Comparison of ENCODE assay signal across 16 cellular contexts in the genomic region with DNA sequence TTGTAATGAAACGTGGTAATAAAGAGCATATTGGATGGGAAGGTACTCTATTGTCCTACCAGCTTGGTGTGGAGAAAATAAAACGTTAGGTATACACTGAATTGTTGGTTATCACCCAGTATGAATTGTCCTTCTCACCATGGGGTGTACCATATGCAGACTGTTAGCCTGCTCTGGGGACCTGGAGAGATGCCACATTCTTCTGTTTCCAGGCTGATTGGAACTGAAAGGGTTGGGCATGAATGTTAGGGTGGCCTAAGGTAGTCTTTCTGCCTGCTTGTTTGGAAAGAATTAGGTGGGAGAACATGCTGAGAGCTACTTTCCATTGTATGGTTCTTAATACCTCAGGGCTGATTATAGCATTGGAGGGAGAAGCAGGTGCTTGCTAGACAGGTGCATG.
DNase-seq lines count a peak whose midpoint lies in the region; ATAC-seq and TF ChIP-seq lines count a peak whose summit lies in the region.
"Had no signal": no experiment of that assay in that cellular context is flagged by ENCODE, and none has a peak within 500 bp of the region (broad histone marks: within the 10 kb centered on the region; RNA-seq: fewer than 3 reads in every experiment).

No MANE protein-coding gene starts in this region.

- no peaks in the 10 kb centered on the region for H3K27me3 ChIP-seq in neural progenitor cell

- ATAC-seq in HG03196 (IDR thresholded peaks at IDR 0.05; ENCODE audit: unreplicated experiment) (no peak), HG03571 (IDR thresholded peaks at IDR 0.05; ENCODE audit: unreplicated experiment) (no peak)

- H3K36me3 Mint-ChIP-seq in neural progenitor cell, result no peaks in the 10 kb centered on the region

- TF ChIP-seq CTCF in neural progenitor cell (IDR thresholded peaks at IDR 0.05), result no peak

- H2AFZ ChIP-seq in neural progenitor cell (replicated peaks), result no peak overlapping the region
- H2AFZ ChIP-seq: PC-9 had no signal

- H3K36me3 ChIP-seq in neural progenitor cell, result no peaks in the 10 kb centered on the region

- H3K27ac ChIP-seq in neural progenitor cell, result no peak overlapping the region
- H3K27ac ChIP-seq: PC-9 had no signal

- peak overlapping the region; percentile 30 for H3K4me2 ChIP-seq in neural progenitor cell
- H3K4me2 ChIP-seq: PC-9 had no signal

- no peak overlapping the region for H3K4me3 ChIP-seq in neural progenitor cell
- H3K4me3 ChIP-seq: PC-9 had no signal

- no peak overlapping the region for H3K9ac ChIP-seq in neural progenitor cell

- peaks cover 48% of the 10 kb centered on the region for H3K4me1 ChIP-seq in neural progenitor cell

- peaks cover 32% of the 10 kb centered on the region for H3K4me1 Mint-ChIP-seq in neural progenitor cell

- H3K27me3 Mint-ChIP-seq in neural progenitor cell (ENCODE audit: insufficient read depth, low read depth), result no peaks in the 10 kb centered on the region
- H3K27me3 Mint-ChIP-seq: CD4-positive, alpha-beta T cell had no signal

- DNase-seq in NCI-H82 (lab: John Stamatoyannopoulos, UW), result peak; percentile 25
- DNase-seq in NCI-H82 treated with DMSO at 0.1 percent for 48 hours (lab: John Stamatoyannopoulos, UW; ENCODE audit: unreplicated experiment), result no peak
- DNase-seq in NCI-H2081 treated with DMSO at 0.1 percent for 48 hours (lab: John Stamatoyannopoulos, UW), result peak; percentile 92
- DNase-seq in NCI-H748 treated with DMSO at 0.1 percent for 48 hours (lab: John Stamatoyannopoulos, UW), result peak; percentile 63
- DNase-seq in neural progenitor cell (ENCODE audit: low spot score), result no peak
- no peak for DNase-seq in GM19238 (ENCODE audit: insufficient read length, low spot score)
- DNase-seq: AML-193; CD4-positive, alpha-beta T cell; KBM-7; NCI-H1048; NCI-H2227 treated with DMSO at 0.1 percent for 48 hours; NCI-H526 treated with DMSO at 0.1 percent for 48 hours; PC-9; T1000 had no signal

- no peaks in the 10 kb centered on the region for H3K9me3 Mint-ChIP-seq in neural progenitor cell
- H3K9me3 Mint-ChIP-seq: CD4-positive, alpha-beta T cell had no signal

- no peaks in the 10 kb centered on the region for H3K9me3 ChIP-seq in neural progenitor cell (ENCODE audit: low read depth)

- no peak overlapping the region for H3K27ac Mint-ChIP-seq in neural progenitor cell
- H3K27ac Mint-ChIP-seq: CD4-positive, alpha-beta T cell had no signal

- peaks cover 75% of the 10 kb centered on the region for H3K79me2 ChIP-seq in neural progenitor cell (ENCODE audit: low read depth)

- no peak overlapping the region for H3K4me3 Mint-ChIP-seq in neural progenitor cell
- H3K4me3 Mint-ChIP-seq: CD4-positive, alpha-beta T cell had no signal

- H4K20me1 ChIP-seq in neural progenitor cell (ENCODE audit: low read depth), result peaks cover 43% of the 10 kb centered on the region

- H3F3A ChIP-seq in neural progenitor cell (ENCODE audit: low read depth), result peaks cover 13% of the 10 kb centered on the region

Comparison
In these comparisons a context has a peak if more than half of its experiments do, and no peak if none do; other contexts are left out.
1. DNase-seq: peak in NCI-H82 (single experiment), NCI-H2081 treated with DMSO at 0.1 percent for 48 hours (single experiment) and NCI-H748 treated with DMSO at 0.1 percent for 48 hours (single experiment); none in NCI-H82 treated with DMSO at 0.1 percent for 48 hours (single experiment), neural progenitor cell (single experiment) and GM19238 (single experiment).